In the genomic region with DNA sequence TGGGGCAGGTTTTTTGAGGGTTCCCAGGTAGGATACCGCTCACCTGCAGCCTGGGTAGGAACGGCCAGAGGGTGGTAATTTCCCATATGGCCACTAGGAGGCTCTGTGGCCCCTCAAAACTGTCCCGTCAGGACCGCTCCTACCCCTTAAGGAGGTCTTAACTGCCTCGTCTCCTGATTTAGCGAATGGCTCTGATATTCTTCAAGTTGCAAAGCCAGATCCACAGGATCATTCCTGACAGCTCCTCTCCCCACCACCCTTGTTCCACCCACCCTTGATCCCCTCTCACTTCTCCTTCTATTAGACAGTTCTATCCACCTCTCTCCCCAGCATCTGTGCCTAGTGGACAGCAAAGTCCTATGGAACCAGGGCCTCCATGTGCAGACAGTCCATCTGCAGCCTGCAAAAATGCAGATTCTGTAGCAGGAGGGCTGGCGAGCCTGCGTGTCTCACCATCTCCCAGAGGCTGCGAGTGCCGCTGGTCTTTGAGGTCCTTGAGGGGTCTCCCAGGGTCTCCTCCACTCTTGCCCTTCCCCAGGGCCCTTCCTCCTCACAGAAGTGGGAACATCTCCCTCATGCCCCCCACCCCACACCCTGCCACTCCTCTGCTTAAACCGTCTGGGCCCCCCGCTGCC, we compare ENCODE assay signal across 8 cellular contexts. TPM values are rescaled to one million over a fixed set of nuclear protein-coding genes. Genes with fewer than 3 reads are reported as not detected.
DNase-seq lines count a peak whose midpoint lies in the region; ATAC-seq and TF ChIP-seq lines count a peak whose summit lies in the region.

No MANE protein-coding gene starts in this region.

- H3K9me3 ChIP-seq in ascending aorta (no peaks in the 10 kb centered on the region), right atrium auricular region (no peaks in the 10 kb centered on the region)

- ATAC-seq in GM18867 (IDR thresholded peaks at IDR 0.05; ENCODE audit: unreplicated experiment) (peak; percentile 79), SK-N-SH treated with all-trans-retinoic acid at 6 μM for 48 hours (peak; percentile 94), HG03159 (IDR thresholded peaks at IDR 0.05; ENCODE audit: unreplicated experiment) (no peak)

- peaks cover 0 to 19% of the 10 kb centered on the region in 2 donors for H3K4me1 ChIP-seq in ascending aorta
- peaks cover 0 to 18% of the 10 kb centered on the region in 2 donors for H3K4me1 ChIP-seq in right atrium auricular region

- H3K36me3 ChIP-seq in ascending aorta (peaks cover 74 to 81% of the 10 kb centered on the region in 2 donors), right atrium auricular region (peaks cover 47% of the 10 kb centered on the region)

- intact Hi-C loops in ascending aorta (cut with DNase I), result loop anchor here (1.0 to 10.0 kb wide), 7 partner anchors 57 to 555 kb away; partner anchors contain the start of gene RBM38

- DNase-seq in AG20443 (ENCODE audit: low spot score) (peak; percentile 92), HuH-7.5 (ENCODE audit: low spot score) (peak; percentile 97), ascending aorta (ENCODE audit: low spot score in 2 of 2) (peak in 1 of 2 donors; percentile 68), right atrium auricular region (ENCODE audit: low spot score) (peak; percentile 64), retinal pigment epithelial cell (ENCODE audit: low read depth) (peak; percentile 7)

- TF ChIP-seq CTCF in ascending aorta (IDR thresholded peaks at IDR 0.05), result peak; percentile 81 to 92 (median 89)
- peak; percentile 94 to 95 for TF ChIP-seq CTCF in right atrium auricular region (IDR thresholded peaks at IDR 0.05)
- TF ChIP-seq CTCF in retinal pigment epithelial cell (conservative IDR thresholded peaks at IDR 0.05; ENCODE audit: low read depth, low read length), result peak; percentile 88

- H3K27me3 ChIP-seq in ascending aorta, result no peaks in the 10 kb centered on the region
- no peaks in the 10 kb centered on the region for H3K27me3 ChIP-seq in right atrium auricular region

- H3K27ac ChIP-seq in ascending aorta (peak overlapping the region; percentile 13 to 40), right atrium auricular region (no peak overlapping the region)

- no peak overlapping the region for H3K4me3 ChIP-seq in ascending aorta
- H3K4me3 ChIP-seq in right atrium auricular region, result no peak overlapping the region
- H3K4me3 ChIP-seq in retinal pigment epithelial cell (ENCODE audit: low read length), result no peak overlapping the region

TF ChIP-seq in SK-N-SH treated with all-trans-retinoic acid at 6 μM for 48 hours, 23 proteins besides CTCF, POLR2A, EP300 and RAD21:
- TF ChIP-seq ZFP30 (CRISPR knock-in tag; IDR thresholded peaks at IDR 0.05) (no peak), GLIS3 (CRISPR knock-in tag; IDR thresholded peaks at IDR 0.05) (no peak), RARB (CRISPR knock-in tag; IDR thresholded peaks at IDR 0.05) (no peak), OSR1 (CRISPR knock-in tag; IDR thresholded peaks at IDR 0.05) (no peak), TOX (CRISPR knock-in tag; IDR thresholded peaks at IDR 0.05; ENCODE audit: borderline replicate concordance) (no peak), ZFP3 (CRISPR knock-in tag; IDR thresholded peaks at IDR 0.05) (no peak), ISL1 (CRISPR knock-in tag; IDR thresholded peaks at IDR 0.05) (no peak)
- TF ChIP-seq, protein P1, sequence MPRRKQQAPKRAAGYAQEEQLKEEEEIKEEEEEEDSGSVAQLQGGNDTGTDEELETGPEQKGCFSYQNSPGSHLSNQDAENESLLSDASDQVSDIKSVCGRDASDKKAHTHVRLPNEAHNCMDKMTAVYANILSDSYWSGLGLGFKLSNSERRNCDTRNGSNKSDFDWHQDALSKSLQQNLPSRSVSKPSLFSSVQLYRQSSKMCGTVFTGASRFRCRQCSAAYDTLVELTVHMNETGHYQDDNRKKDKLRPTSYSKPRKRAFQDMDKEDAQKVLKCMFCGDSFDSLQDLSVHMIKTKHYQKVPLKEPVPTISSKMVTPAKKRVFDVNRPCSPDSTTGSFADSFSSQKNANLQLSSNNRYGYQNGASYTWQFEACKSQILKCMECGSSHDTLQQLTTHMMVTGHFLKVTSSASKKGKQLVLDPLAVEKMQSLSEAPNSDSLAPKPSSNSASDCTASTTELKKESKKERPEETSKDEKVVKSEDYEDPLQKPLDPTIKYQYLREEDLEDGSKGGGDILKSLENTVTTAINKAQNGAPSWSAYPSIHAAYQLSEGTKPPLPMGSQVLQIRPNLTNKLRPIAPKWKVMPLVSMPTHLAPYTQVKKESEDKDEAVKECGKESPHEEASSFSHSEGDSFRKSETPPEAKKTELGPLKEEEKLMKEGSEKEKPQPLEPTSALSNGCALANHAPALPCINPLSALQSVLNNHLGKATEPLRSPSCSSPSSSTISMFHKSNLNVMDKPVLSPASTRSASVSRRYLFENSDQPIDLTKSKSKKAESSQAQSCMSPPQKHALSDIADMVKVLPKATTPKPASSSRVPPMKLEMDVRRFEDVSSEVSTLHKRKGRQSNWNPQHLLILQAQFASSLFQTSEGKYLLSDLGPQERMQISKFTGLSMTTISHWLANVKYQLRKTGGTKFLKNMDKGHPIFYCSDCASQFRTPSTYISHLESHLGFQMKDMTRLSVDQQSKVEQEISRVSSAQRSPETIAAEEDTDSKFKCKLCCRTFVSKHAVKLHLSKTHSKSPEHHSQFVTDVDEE (CRISPR knock-in tag; IDR thresholded peaks at IDR 0.05), result no peak

RNA-seq across cellular contexts. Expression of gene ZBP1, which starts 34.3 kb away (rescaled TPM):
- total RNA-seq in ascending aorta (not detected), right atrium auricular region (not detected)

RNA-seq across cellular contexts. Expression of gene PMEPA1, which starts 55.3 kb away (rescaled TPM):
- total RNA-seq in ascending aorta (56.8 TPM), right atrium auricular region (10 to 100 TPM; 12.5 to 16.7 TPM)

Comparison
In these comparisons a context has a peak if more than half of its experiments do, and no peak if none do; other contexts are left out.
1. H3K27ac ChIP-seq: peak in ascending aorta (2 of 2); none in right atrium auricular region (0 of 2).
2. Peak in every context shown above with its lines, with median percentiles within 50 percentile points of each other: CTCF ChIP-seq.